ENCODE assay signal across 29 cellular contexts in the genomic region with DNA sequence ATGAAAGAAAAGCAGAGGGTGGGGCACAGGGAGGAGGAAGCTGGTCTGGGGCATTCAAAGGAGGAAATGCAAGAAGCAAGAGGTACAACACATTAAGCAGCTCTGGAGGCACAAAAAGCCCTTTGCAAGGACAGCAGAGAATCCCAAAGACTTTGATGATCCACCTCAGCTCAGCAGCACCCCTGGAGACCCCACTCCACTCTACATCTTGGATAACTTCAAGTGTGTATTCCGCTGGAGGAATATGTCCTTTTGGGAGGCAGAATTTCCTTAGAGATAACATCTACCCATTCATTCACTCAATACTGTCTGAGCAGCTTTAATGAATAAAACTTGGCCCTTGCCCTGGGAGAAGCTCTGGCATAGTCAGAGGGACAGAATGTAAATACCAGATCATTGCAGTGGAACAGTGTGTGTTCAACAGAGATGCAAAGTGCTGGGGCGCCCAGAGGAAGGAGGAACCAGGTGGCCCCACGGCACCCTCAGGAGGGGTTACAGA.
DNase-seq lines count a peak whose midpoint lies in the region; FAIRE-seq and TF ChIP-seq lines count a peak whose summit lies in the region.
"Had no signal": no experiment of that assay in that cellular context is flagged by ENCODE, and none has a peak within 500 bp of the region (broad histone marks: within the 10 kb centered on the region; RNA-seq: fewer than 3 reads in every experiment).

No MANE protein-coding gene starts in this region.

- no peak overlapping the region for H2AFZ ChIP-seq in OCI-LY7 (ENCODE audit: low read length)

- H3K9ac ChIP-seq in kidney (ENCODE audit: low read length in 2 of 2): no peak overlapping the region

- H3K9me3 ChIP-seq in DOHH2 (ENCODE audit: control insufficient read depth, insufficient read depth, low read length): no peaks in the 10 kb centered on the region
- H3K9me3 ChIP-seq in OCI-LY7 (ENCODE audit: low read length): no peaks in the 10 kb centered on the region
- no peaks in the 10 kb centered on the region for H3K9me3 ChIP-seq in kidney (ENCODE audit: control insufficient read depth in 1 of 2, low read length in 2 of 2)
- H3K9me3 ChIP-seq: SJSA1, testis had no signal

- H3K27ac ChIP-seq in DOHH2 (ENCODE audit: low read depth, low read length) (no peak overlapping the region), OCI-LY7 (ENCODE audit: low read depth, low read length, poor library complexity, severe bottlenecking) (no peak overlapping the region), kidney (ENCODE audit: low read depth in 2 of 2, low read length in 2 of 2) (no peak overlapping the region)
- H3K27ac ChIP-seq: C4-2B, dorsolateral prefrontal cortex, SJSA1, testis, uterus had no signal

- H4K20me1 ChIP-seq in DOHH2 (ENCODE audit: control insufficient read depth, insufficient read depth, low read depth, low read length) (no peaks in the 10 kb centered on the region), OCI-LY7 (ENCODE audit: insufficient read depth, low read length) (no peaks in the 10 kb centered on the region)

- H3K4me1 ChIP-seq in DOHH2 (ENCODE audit: control insufficient read depth, low read length) (peaks cover 7% of the 10 kb centered on the region), OCI-LY7 (ENCODE audit: insufficient read depth, low read length, poor library complexity, severe bottlenecking) (peaks cover 13% of the 10 kb centered on the region), kidney (ENCODE audit: control insufficient read depth in 1 of 2, insufficient read depth in 1 of 2, low read depth in 1 of 2, low read length in 2 of 2) (no peaks in the 10 kb centered on the region)
- H3K4me1 ChIP-seq: testis, uterus had no signal

- no peak overlapping the region for H3K4me3 Mint-ChIP-seq in mesothelial cell of epicardium
- H3K4me3 Mint-ChIP-seq: activated naive CD8-positive, alpha-beta T cell treated with anti-CD3 and anti-CD28 coated beads for 36 hours; central memory CD8-positive, alpha-beta T cell; naive thymus-derived CD4-positive, alpha-beta T cell had no signal

- H3F3A ChIP-seq in DOHH2 (ENCODE audit: control insufficient read depth, insufficient read depth): no peaks in the 10 kb centered on the region

- no peak for FAIRE-seq in kidney (lab: Jason Lieb, UNC)
- FAIRE-seq: astrocyte, K562 had no signal

- H3K36me3 ChIP-seq in DOHH2 (ENCODE audit: control insufficient read depth, low read length) (no peaks in the 10 kb centered on the region), OCI-LY7 (ENCODE audit: insufficient read depth, low read length) (no peaks in the 10 kb centered on the region), kidney (ENCODE audit: control insufficient read depth in 1 of 2, insufficient read depth in 2 of 2, low read length in 2 of 2) (no peaks in the 10 kb centered on the region)
- H3K36me3 ChIP-seq: SJSA1, uterus had no signal

- TF ChIP-seq CTCF in DOHH2 (IDR thresholded peaks at IDR 0.05; ENCODE audit: low read depth, low read length, poor library complexity, severe bottlenecking) (no peak), OCI-LY7 (conservative IDR thresholded peaks at IDR 0.05; ENCODE audit: low read length) (no peak), kidney (IDR thresholded peaks at IDR 0.05; ENCODE audit: borderline replicate concordance, extremely low read depth, insufficient read depth) (no peak), mesothelial cell of epicardium (IDR thresholded peaks at IDR 0.05; ENCODE audit: unreplicated experiment) (no peak)

- DNase-seq in HCEC 1CT: peak; percentile 36
- peak; percentile 24 for DNase-seq in OCI-LY7 (ENCODE audit: low spot score)
- peak; percentile 54 for DNase-seq in iris pigment epithelial cell (ENCODE audit: low read depth)
- DNase-seq in NCI-H2196 treated with DMSO at 0.1 percent for 48 hours (lab: John Stamatoyannopoulos, UW; ENCODE audit: unreplicated experiment): no peak
- DNase-seq in inferior parietal cortex (ENCODE audit: extremely low spot score): no peak
- no peak for DNase-seq in kidney
- DNase-seq in mesothelial cell of epicardium (ENCODE audit: low spot score in 2 of 2, unreplicated experiment in 2 of 2): no peak
- DNase-seq: ACHN; activated CD4-positive, alpha-beta T cell treated with anti-CD3 and anti-CD28 coated beads, Interleukin-2, amount 50 U/mL, for 4 hours; activated CD8-positive, alpha-beta memory T cell treated with anti-CD3 and anti-CD28 coated beads, Interleukin-2, amount 50 U/mL, for 48 hours; activated naive CD8-positive, alpha-beta T cell treated with anti-CD3 and anti-CD28 coated beads for 36 hours; Calu3; dorsolateral prefrontal cortex; left cardiac atrium; naive thymus-derived CD4-positive, alpha-beta T cell; NCI-H1694; NCI-H510A treated with DMSO at 0.1 percent for 48 hours; NK-92 treated with Interleukin-12 subunit alpha and Interleukin-12 subunit beta, amount 100 ng/mL, for 24 hours; stimulated activated CD4-positive, alpha-beta T cell treated with anti-CD3 and anti-CD28 coated beads, Interleukin-4, amount 100 ng/mL, for 1 hour; stimulated activated naive CD4-positive, alpha-beta T cell; T-helper 2 cell; testis; uterus had no signal

- POLR2A ChIA-PET in OCI-LY7 (lab: Charles Lee): interaction anchor here (1.0 to 2.1 kb wide), 7 partner anchors 10 to 56 kb away, joined by 3 to 6 read pairs (median 5); no protein-coding TSS in a partner anchor

- H3K9me2 ChIP-seq in DOHH2 (replicated peaks; ENCODE audit: control insufficient read depth, low read length) (no peaks in the 10 kb centered on the region), OCI-LY7 (ENCODE audit: insufficient read depth, low read length) (no peaks in the 10 kb centered on the region)

- H3K4me1 Mint-ChIP-seq in mesothelial cell of epicardium: peaks cover 27% of the 10 kb centered on the region
- H3K4me1 Mint-ChIP-seq: activated naive CD8-positive, alpha-beta T cell treated with anti-CD3 and anti-CD28 coated beads for 36 hours had no signal

- H3K79me2 ChIP-seq in DOHH2 (ENCODE audit: control insufficient read depth, low read length) (no peaks in the 10 kb centered on the region), OCI-LY7 (ENCODE audit: insufficient read depth, low read depth, low read length) (no peaks in the 10 kb centered on the region)

- BruUV-seq in OCI-LY7 (replicated peaks; lab: Mats Ljungman, UMichigan): no TSS peak

- peak overlapping the region; percentile 18; the same call in 1 of the 2 replicates for H3K4me2 ChIP-seq in DOHH2 (ENCODE audit: low read length)
- H3K4me2 ChIP-seq in OCI-LY7 (ENCODE audit: low read length): peak overlapping the region; percentile 55

- intact Hi-C loops in OCI-LY7 (cut with micrococcal nuclease; ENCODE audit: unreplicated experiment) (no loop called here), kidney (cut with DNase I) (no loop called here)

- H3K27me3 ChIP-seq in DOHH2 (ENCODE audit: control insufficient read depth, low read length): no peaks in the 10 kb centered on the region
- H3K27me3 ChIP-seq: dorsolateral prefrontal cortex, SJSA1, testis, uterus had no signal

- H3K27me3 Mint-ChIP-seq in mesothelial cell of epicardium (ENCODE audit: low read depth): no peaks in the 10 kb centered on the region
- H3K27me3 Mint-ChIP-seq: activated naive CD8-positive, alpha-beta T cell treated with anti-CD3 and anti-CD28 coated beads for 36 hours; central memory CD8-positive, alpha-beta T cell; naive thymus-derived CD4-positive, alpha-beta T cell had no signal

- H3K9me3 Mint-ChIP-seq in mesothelial cell of epicardium: peaks cover 46% of the 10 kb centered on the region

- CTCF ChIA-PET in OCI-LY7 (lab: Charles Lee; ENCODE audit: unreplicated experiment): interaction anchor here (0.6 kb wide), 1 partner anchor 505 kb away, joined by 3 read pairs; no protein-coding TSS in a partner anchor

- no peak overlapping the region for H3K4me3 ChIP-seq in DOHH2 (ENCODE audit: low read length)
- H3K4me3 ChIP-seq in OCI-LY7 (ENCODE audit: low read depth, low read length, poor library complexity, severe bottlenecking): no peak overlapping the region
- H3K4me3 ChIP-seq in kidney (ENCODE audit: low read length in 2 of 2): no peak overlapping the region
- H3K4me3 ChIP-seq: dorsolateral prefrontal cortex, K562, SJSA1, testis, uterus had no signal

- H3K27ac Mint-ChIP-seq in mesothelial cell of epicardium: no peak overlapping the region
- H3K27ac Mint-ChIP-seq: activated naive CD8-positive, alpha-beta T cell treated with anti-CD3 and anti-CD28 coated beads for 36 hours; naive thymus-derived CD4-positive, alpha-beta T cell had no signal

- peaks cover 13% of the 10 kb centered on the region for H3K36me3 Mint-ChIP-seq in mesothelial cell of epicardium

Comparison
In these comparisons a context has a peak if more than half of its experiments do, and no peak if none do; other contexts are left out.
1. DNase-seq: peak in HCEC 1CT (single experiment), OCI-LY7 (single experiment) and iris pigment epithelial cell (single experiment); none in NCI-H2196 treated with DMSO at 0.1 percent for 48 hours (single experiment), inferior parietal cortex (single experiment), kidney (single experiment) and mesothelial cell of epicardium (0 of 2).